Comparison of ENCODE assay signal across 1 cellular context in genomic region chr19:43640424-43640757, GRCh38.
TF ChIP-seq lines count a peak whose summit lies in the region.

No MANE protein-coding gene starts in this region.

TF ChIP-seq in K562, 482 proteins besides CTCF, POLR2A, EP300 and RAD21:
- no peak for TF ChIP-seq U2AF2 (optimal IDR thresholded peaks at IDR 0.05; ENCODE audit: low read depth, low read length)
- no peak for TF ChIP-seq ID3 (CRISPR knock-in tag; IDR thresholded peaks at IDR 0.05)
- TF ChIP-seq ID3 (tag; IDR thresholded peaks at IDR 0.05), result 0 out of 2 replicates have a peak, but pooled peaks have one; percentile 10
TF ChIP-seq in K562: peak in this region for 1.
